Comparison of ENCODE assay signal across 28 cellular contexts in the genomic region with DNA sequence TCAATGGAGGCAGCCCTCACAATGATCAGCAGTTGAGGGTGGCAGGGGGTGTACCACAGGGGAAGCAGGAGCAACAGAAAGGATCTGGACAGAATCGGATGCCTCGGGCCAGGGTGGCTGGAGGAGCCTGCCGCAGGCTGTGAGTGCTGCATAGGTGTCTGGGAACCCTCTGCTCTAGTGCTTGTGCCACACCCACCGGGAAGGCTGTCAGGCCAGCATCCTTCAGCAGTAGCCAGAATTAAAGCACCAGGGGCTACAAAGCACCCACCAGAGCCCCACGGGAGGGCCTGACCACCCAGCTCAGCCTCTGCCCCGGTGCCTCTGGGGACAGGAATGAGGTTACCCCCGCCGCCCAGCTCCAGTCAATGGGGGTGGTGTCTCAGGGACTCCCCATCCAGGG.
"Had no signal": no experiment of that assay in that cellular context is flagged by ENCODE, and none has a peak within 500 bp of the region (broad histone marks: within the 10 kb centered on the region; RNA-seq: fewer than 3 reads in every experiment).

No MANE protein-coding gene starts in this region.

- H3K9me3 Mint-ChIP-seq: immature natural killer cell; mesothelial cell of epicardium; naive B cell; natural killer cell treated with Interleukin-12 subunit alpha and Interleukin-12 subunit beta and Interleukin-15 and Interleukin-18, amount 100 ng/mL, for 72 hours; neural progenitor cell; stimulated activated naive CD8-positive, alpha-beta T cell treated with anti-CD3 and anti-CD28 coated beads, Interleukin-15, amount 100 ng/mL, for 72 hours had no signal

- ATAC-seq: left colon; mucosa of descending colon; right lobe of liver; stimulated activated naive CD8-positive, alpha-beta T cell treated with anti-CD3 and anti-CD28 coated beads, Interleukin-15, amount 100 ng/mL, for 72 hours; upper lobe of right lung had no signal

- DNase-seq: dermis blood vessel endothelial cell; effector memory CD4-positive, alpha-beta T cell; hypothalamus; immature natural killer cell; islet precursor cell; kidney glomerular epithelial cell; left colon; mesenchymal stem cell; mucosa of descending colon; naive B cell; right lobe of liver; stimulated activated CD4-positive, alpha-beta T cell treated with anti-CD3 and anti-CD28 coated beads, Interleukin-12 subunit alpha, Interleukin-12 subunit beta, amount 100 ng/mL, for 4 hours; stimulated activated CD4-positive, alpha-beta T cell treated with anti-CD3 and anti-CD28 coated beads, Interleukin-1b, Interleukin-23, amount 100 ng/mL, for 48 hours; stimulated activated CD4-positive, alpha-beta T cell treated with anti-CD3 and anti-CD28 coated beads, Interleukin-4, amount 100 ng/mL, for 1 hour; stimulated activated CD8-positive, alpha-beta memory T cell treated with anti-CD3 and anti-CD28 coated beads, Interleukin-4, amount 100 ng/mL, for 48 hours; stimulated activated naive CD4-positive, alpha-beta T cell; stimulated activated naive CD8-positive, alpha-beta T cell treated with anti-CD3 and anti-CD28 coated beads, Interleukin-15, amount 100 ng/mL, for 72 hours; transverse colon; upper lobe of right lung; uterus had no signal

- H3K4me1 ChIP-seq: right lobe of liver, uterus had no signal

- H3K27ac ChIP-seq: coronary artery, neural progenitor cell, parathyroid adenoma, right lobe of liver, suprapubic skin, transverse colon, upper lobe of right lung, uterus had no signal

- H3K27me3 ChIP-seq: neural progenitor cell, right lobe of liver, suprapubic skin, transverse colon, upper lobe of right lung, uterus had no signal

- H3K27ac Mint-ChIP-seq: immature natural killer cell; mesothelial cell of epicardium; naive B cell; natural killer cell treated with Interleukin-12 subunit alpha and Interleukin-12 subunit beta and Interleukin-15 and Interleukin-18, amount 100 ng/mL, for 72 hours; neural progenitor cell; progenitor cell of endocrine pancreas; stimulated activated naive CD8-positive, alpha-beta T cell treated with anti-CD3 and anti-CD28 coated beads, Interleukin-15, amount 100 ng/mL, for 72 hours had no signal

- H3K36me3 Mint-ChIP-seq: immature natural killer cell; naive B cell; natural killer cell treated with Interleukin-12 subunit alpha and Interleukin-12 subunit beta and Interleukin-15 and Interleukin-18, amount 100 ng/mL, for 72 hours; neural progenitor cell had no signal

- H3K9me3 ChIP-seq: mucosa of descending colon, right lobe of liver, suprapubic skin, transverse colon, upper lobe of right lung, uterus had no signal

- H3K4me1 Mint-ChIP-seq: immature natural killer cell, mesothelial cell of epicardium had no signal

- H3K4me3 Mint-ChIP-seq: immature natural killer cell; mesothelial cell of epicardium; naive B cell; natural killer cell treated with Interleukin-12 subunit alpha and Interleukin-12 subunit beta and Interleukin-15 and Interleukin-18, amount 100 ng/mL, for 72 hours; neural progenitor cell; stimulated activated naive CD8-positive, alpha-beta T cell treated with anti-CD3 and anti-CD28 coated beads, Interleukin-15, amount 100 ng/mL, for 72 hours had no signal

- H3K9ac ChIP-seq: neural progenitor cell, parathyroid adenoma had no signal

- H3K36me3 ChIP-seq: neural progenitor cell, right lobe of liver, uterus had no signal

- H3K27me3 Mint-ChIP-seq: stimulated activated naive CD8-positive, alpha-beta T cell treated with anti-CD3 and anti-CD28 coated beads, Interleukin-15, amount 100 ng/mL, for 72 hours had no signal

- H3K4me2 ChIP-seq: neural progenitor cell, smooth muscle cell had no signal

- H3K4me3 ChIP-seq: coronary artery, mucosa of descending colon, neural progenitor cell, right lobe of liver, smooth muscle cell, suprapubic skin, transverse colon, upper lobe of right lung, uterus had no signal
